In genomic region chr2:29322011-29322410, GRCh38 we compare ENCODE assay signal across 16 cellular contexts.
DNase-seq lines count a peak whose midpoint lies in the region; ATAC-seq, FAIRE-seq and TF ChIP-seq lines count a peak whose summit lies in the region.
"Had no signal": no experiment of that assay in that cellular context is flagged by ENCODE, and none has a peak within 500 bp of the region (broad histone marks: within the 10 kb centered on the region; RNA-seq: fewer than 3 reads in every experiment).

No MANE protein-coding gene starts in this region.

- POLR2A ChIA-PET in A673 (lab: Charles Lee; ENCODE audit: low non-redundant PET) = no interaction called here

- BruUV-seq in A673 (replicated peaks; lab: Mats Ljungman, UMichigan) (no TSS peak), Calu3 (replicated peaks; lab: Mats Ljungman, UMichigan) (no TSS peak)

- DNase-seq in A673 (ENCODE audit: low spot score) (peak; percentile 79), GM12892 (ENCODE audit: insufficient read length) (no peak), fibroblast of mammary gland (ENCODE audit: low read depth) (peak; percentile 54), Calu3 (no peak), DMS114 treated with DMSO at 0.1 percent for 48 hours (lab: John Stamatoyannopoulos, UW; ENCODE audit: unreplicated experiment) (no peak)
- DNase-seq: GF-D8, NCI-H1105, NCI-H524 treated with DMSO at 0.1 percent for 48 hours, right lobe of liver, SHP77 had no signal

- TF ChIP-seq CTCF in A673 (conservative IDR thresholded peaks at IDR 0.05; ENCODE audit: low read depth, low read length) (no peak), fibroblast of mammary gland (conservative IDR thresholded peaks at IDR 0.05; ENCODE audit: control insufficient read depth, insufficient read depth, low read depth, low read length) (no peak), Calu3 (IDR thresholded peaks at IDR 0.05; ENCODE audit: unreplicated experiment) (no peak)

- H3K36me3 ChIP-seq in A673 (ENCODE audit: insufficient read depth, low read length, poor library complexity, severe bottlenecking) = no peaks in the 10 kb centered on the region
- H3K36me3 ChIP-seq: esophagus muscularis mucosa, right lobe of liver had no signal

- intact Hi-C loops in A673 (cut with micrococcal nuclease; ENCODE audit: unreplicated experiment) = no loop called here
- intact Hi-C loops in Calu3 (cut with micrococcal nuclease; ENCODE audit: unreplicated experiment) = no loop called here

- peak; percentile 93 for FAIRE-seq in GM12892 (lab: Jason Lieb, UNC)

- peak overlapping the region; percentile 9 for H3K4me3 Mint-ChIP-seq in T-helper 1 cell treated with Interleukin-12 subunit alpha and Interleukin-12 subunit beta and Interleukin-4 antibody, amounts not matched to agents 30 μg/mL and 1 μg/mL, for 36 hours
- H3K4me3 Mint-ChIP-seq in Calu3 (ENCODE audit: low read depth, unreplicated experiment) = no peak overlapping the region

- H3K27ac Mint-ChIP-seq in T-helper 1 cell treated with Interleukin-12 subunit alpha and Interleukin-12 subunit beta and Interleukin-4 antibody, amounts not matched to agents 30 μg/mL and 1 μg/mL, for 36 hours = peak overlapping the region; percentile 80
- H3K27ac Mint-ChIP-seq in Calu3 (ENCODE audit: unreplicated experiment) = no peak overlapping the region
- H3K27ac Mint-ChIP-seq: activated T-helper 2 cell treated with anti-CD3 and anti-CD28 coated beads, Interferon-gamma antibody, Interleukin-2, Interleukin-4, amounts not matched to agents 10 μg/mL and 5 μg/mL and 100 μg/mL, durations not matched to agents 14 hours and 24 hours and 36 hours had no signal

- peaks cover 26% of the 10 kb centered on the region for H3K4me1 ChIP-seq in A673 (ENCODE audit: insufficient read depth, low read length, poor library complexity, severe bottlenecking)
- H3K4me1 ChIP-seq: right lobe of liver had no signal

- H3K4me3 ChIP-seq in A673 (ENCODE audit: low read depth, low read length, poor library complexity, severe bottlenecking) (no peak overlapping the region), fibroblast of mammary gland (ENCODE audit: control insufficient read depth, low read depth, low read length) (no peak overlapping the region)
- H3K4me3 ChIP-seq: esophagus muscularis mucosa, right lobe of liver had no signal

- no peaks in the 10 kb centered on the region for H3K27me3 ChIP-seq in A673 (replicated peaks; ENCODE audit: insufficient read depth, low read depth, low read length, poor library complexity)
- H3K27me3 ChIP-seq: right lobe of liver had no signal

- CTCF ChIA-PET in A673 (lab: Charles Lee) = interaction anchor here (0.9 kb wide), 1 partner anchor 13 kb away, joined by 3 read pairs; no protein-coding TSS in a partner anchor
- CTCF ChIA-PET in Calu3 (lab: Charles Lee) = interaction anchor here (0.7 kb wide), 1 partner anchor 418 kb away, joined by 3 read pairs; no protein-coding TSS in a partner anchor

- no peak for TF ChIP-seq POLR2A in GM12892 (IDR thresholded peaks at IDR 0.05; ENCODE audit: low read depth, low read length)

- H3K9me3 Mint-ChIP-seq in T-helper 1 cell treated with Interleukin-12 subunit alpha and Interleukin-12 subunit beta and Interleukin-4 antibody, amounts not matched to agents 30 μg/mL and 1 μg/mL, for 36 hours = no peaks in the 10 kb centered on the region
- H3K9me3 Mint-ChIP-seq in Calu3 (ENCODE audit: low read depth, unreplicated experiment) = no peaks in the 10 kb centered on the region
- H3K9me3 Mint-ChIP-seq: activated T-helper 2 cell treated with anti-CD3 and anti-CD28 coated beads, Interferon-gamma antibody, Interleukin-2, Interleukin-4, amounts not matched to agents 10 μg/mL and 5 μg/mL and 100 μg/mL, durations not matched to agents 14 hours and 24 hours and 36 hours had no signal

- H3K9me3 ChIP-seq in A673 (ENCODE audit: low read depth, low read length, poor library complexity, severe bottlenecking) = no peaks in the 10 kb centered on the region
- H3K9me3 ChIP-seq: esophagus muscularis mucosa, right lobe of liver had no signal

- no peak for ATAC-seq in GM19452 (IDR thresholded peaks at IDR 0.05; ENCODE audit: unreplicated experiment)
- no peak for ATAC-seq in GM21526 (IDR thresholded peaks at IDR 0.05; ENCODE audit: low FRiP score, unreplicated experiment)
- ATAC-seq: right lobe of liver had no signal

- H3K27me3 Mint-ChIP-seq in T-helper 1 cell treated with Interleukin-12 subunit alpha and Interleukin-12 subunit beta and Interleukin-4 antibody, amounts not matched to agents 30 μg/mL and 1 μg/mL, for 36 hours (ENCODE audit: low read depth) = peaks cover 17% of the 10 kb centered on the region
- peaks cover 99% of the 10 kb centered on the region for H3K27me3 Mint-ChIP-seq in Calu3 (ENCODE audit: unreplicated experiment)

- peak overlapping the region; percentile 63 for H3K27ac ChIP-seq in A673 (ENCODE audit: low read depth, low read length, poor library complexity, severe bottlenecking)
- H3K27ac ChIP-seq: C4-2B, esophagus muscularis mucosa, right lobe of liver had no signal

- H3K4me1 Mint-ChIP-seq in T-helper 1 cell treated with Interleukin-12 subunit alpha and Interleukin-12 subunit beta and Interleukin-4 antibody, amounts not matched to agents 30 μg/mL and 1 μg/mL, for 36 hours (ENCODE audit: low read depth) = peaks cover 55% of the 10 kb centered on the region
- H3K4me1 Mint-ChIP-seq in Calu3 (ENCODE audit: low read depth, unreplicated experiment) = no peaks in the 10 kb centered on the region

- peaks cover 1% of the 10 kb centered on the region for H3K36me3 Mint-ChIP-seq in T-helper 1 cell treated with Interleukin-12 subunit alpha and Interleukin-12 subunit beta and Interleukin-4 antibody, amounts not matched to agents 30 μg/mL and 1 μg/mL, for 36 hours (ENCODE audit: low read depth)
- H3K36me3 Mint-ChIP-seq in Calu3 (ENCODE audit: insufficient read depth, unreplicated experiment) = peaks cover 5% of the 10 kb centered on the region

Comparison
In these comparisons a context has a peak if more than half of its experiments do, and no peak if none do; other contexts are left out.
1. DNase-seq: peak in A673 (single experiment) and fibroblast of mammary gland (single experiment); none in GM12892 (single experiment), Calu3 (single experiment) and DMS114 treated with DMSO at 0.1 percent for 48 hours (single experiment).